2 cellular contexts compared by ENCODE assay signal in genomic region chr6:144550392-144550791, GRCh38.
TF ChIP-seq lines count a peak whose summit lies in the region.

No MANE protein-coding gene starts in this region.

TF ChIP-seq in HepG2, 621 proteins besides CTCF, POLR2A, EP300 and RAD21 (continued from another document):
- no peak for TF ChIP-seq ZBTB40 (IDR thresholded peaks at IDR 0.05)
- TF ChIP-seq ZBTB40 (CRISPR knock-in tag; IDR thresholded peaks at IDR 0.05), result no peak
- no peak for TF ChIP-seq CHD4 (IDR thresholded peaks at IDR 0.05; ENCODE audit: borderline replicate concordance, low read length)
- TF ChIP-seq ZSCAN20 (CRISPR knock-in tag; IDR thresholded peaks at IDR 0.05; ENCODE audit: borderline replicate concordance), result no peak
- TF ChIP-seq ZFY (CRISPR knock-in tag; IDR thresholded peaks at IDR 0.05), result no peak
- TF ChIP-seq NFE2L2 (IDR thresholded peaks at IDR 0.05; ENCODE audit: low read length), result peak; percentile 48; the same call in 1 of the 2 replicates
- TF ChIP-seq ZNF496 (CRISPR knock-in tag; IDR thresholded peaks at IDR 0.05; ENCODE audit: insufficient replicate concordance), result no peak
- TF ChIP-seq ZNF530 (CRISPR knock-in tag; IDR thresholded peaks at IDR 0.05; ENCODE audit: low read depth), result no peak

TF ChIP-seq in K562, 482 proteins besides CTCF, POLR2A, EP300 and RAD21 (continued from another document):
- TF ChIP-seq MAFG (tag; conservative IDR thresholded peaks at IDR 0.05), result peak; percentile 38
